22 cellular contexts compared by ENCODE assay signal in genomic region chr16:6482861-6483530, GRCh38.
DNase-seq lines count a peak whose midpoint lies in the region; ATAC-seq and TF ChIP-seq lines count a peak whose summit lies in the region.
"Had no signal": no experiment of that assay in that cellular context is flagged by ENCODE, and none has a peak within 500 bp of the region (broad histone marks: within the 10 kb centered on the region; RNA-seq: fewer than 3 reads in every experiment).

No MANE protein-coding gene starts in this region.

- H3K9ac ChIP-seq in HUES6 (ENCODE audit: low read length) (no peak overlapping the region), iPS-20b (ENCODE audit: low read depth, low read length) (no peak overlapping the region)

- H3K4me1 Mint-ChIP-seq in brain, result peaks cover 47% of the 10 kb centered on the region
- peaks cover 3% of the 10 kb centered on the region for H3K4me1 Mint-ChIP-seq in progenitor cell of endocrine pancreas (ENCODE audit: low read depth)
- H3K4me1 Mint-ChIP-seq: stimulated activated effector memory CD8-positive, alpha-beta T cell treated with anti-CD3 and anti-CD28 coated beads, Interleukin-12 subunit alpha, Interleukin-12 subunit beta, amount 100 ng/mL, for 72 hours had no signal

- H3K9me3 ChIP-seq in HUES6 (ENCODE audit: control insufficient read depth, insufficient read depth, low read depth, low read length) (no peaks in the 10 kb centered on the region), iPS-20b (ENCODE audit: insufficient read depth, low read depth, low read length) (no peaks in the 10 kb centered on the region)
- H3K9me3 ChIP-seq: BE2C, breast epithelium, psoas muscle, thyroid gland had no signal

- H3K4me3 ChIP-seq in HUES6 (ENCODE audit: low read depth, low read length), result peak overlapping the region; percentile 54
- H3K4me3 ChIP-seq in iPS-20b (ENCODE audit: low read length), result peak overlapping the region; percentile 75; the same call in 1 of the 2 replicates
- H3K4me3 ChIP-seq: breast epithelium, psoas muscle, thyroid gland had no signal

- H3K9me3 Mint-ChIP-seq in brain (peaks cover 0 to under 1% (median 0%) of the 10 kb centered on the region in 5 experiments), progenitor cell of endocrine pancreas (ENCODE audit: low read depth) (no peaks in the 10 kb centered on the region)

- H3K4me1 ChIP-seq in HUES6 (ENCODE audit: control insufficient read depth, insufficient read depth, low read length), result 0 out of 2 replicates have a peak, but pooled peaks cover 2% of the 10 kb centered on the region
- H3K4me1 ChIP-seq in iPS-20b (ENCODE audit: insufficient read depth, low read length), result no peaks in the 10 kb centered on the region
- H3K4me1 ChIP-seq: BE2C, breast epithelium, psoas muscle, thyroid gland had no signal

- H3K27me3 Mint-ChIP-seq in brain (peaks cover 18% of the 10 kb centered on the region), progenitor cell of endocrine pancreas (peaks cover 48% of the 10 kb centered on the region)

- TF ChIP-seq CTCF in brain (conservative IDR thresholded peaks at IDR 0.05) (no peak), progenitor cell of endocrine pancreas (IDR thresholded peaks at IDR 0.05; ENCODE audit: unreplicated experiment) (no peak)

- H3K36me3 ChIP-seq in HUES6 (ENCODE audit: control insufficient read depth, insufficient read depth, low read length) (no peaks in the 10 kb centered on the region), iPS-20b (ENCODE audit: insufficient read depth, low read depth, low read length) (no peaks in the 10 kb centered on the region)
- H3K36me3 ChIP-seq: BE2C, breast epithelium, thyroid gland had no signal

- H3K27ac ChIP-seq in HUES6 (ENCODE audit: low read depth, low read length) (no peak overlapping the region), iPS-20b (ENCODE audit: low read length) (no peak overlapping the region)
- H3K27ac ChIP-seq: breast epithelium, psoas muscle, thyroid gland, VCaP had no signal

- DNase-seq in posterior cingulate gyrus (peak; percentile 18 to 95 (median 72)), progenitor cell of endocrine pancreas (ENCODE audit: low spot score, unreplicated experiment) (no peak)
- DNase-seq: activated CD4-positive, alpha-beta memory T cell treated with anti-CD3 and anti-CD28 coated beads for 36 hours; activated T-cell treated with anti-CD3 and anti-CD28 coated beads, Interleukin-2, amount 50 U/mL, for 4 hours; BE2C; effector CD8-positive, alpha-beta T cell; left ventricle myocardium superior; NCI-H345; psoas muscle; SHP77; stimulated activated CD4-positive, alpha-beta T cell treated with anti-CD3 and anti-CD28 coated beads, Interleukin-12 subunit alpha, Interleukin-12 subunit beta, amount 100 ng/mL, for 4 hours; thyroid gland had no signal

- peaks cover 49% of the 10 kb centered on the region for H3K27me3 ChIP-seq in HUES6 (ENCODE audit: control insufficient read depth, insufficient read depth, low read length)
- peaks cover 34% of the 10 kb centered on the region for H3K27me3 ChIP-seq in iPS-20b (ENCODE audit: insufficient read depth, low read length)
- H3K27me3 ChIP-seq: thyroid gland had no signal

- peak overlapping the region in 4 of 5 experiments; percentile 76 to 95 (median 81) for H3K27ac Mint-ChIP-seq in brain
- H3K27ac Mint-ChIP-seq in progenitor cell of endocrine pancreas, result no peak overlapping the region
- H3K27ac Mint-ChIP-seq: activated CD4-positive, alpha-beta memory T cell treated with anti-CD3 and anti-CD28 coated beads for 36 hours; activated naive CD8-positive, alpha-beta T cell; stimulated activated effector memory CD8-positive, alpha-beta T cell treated with anti-CD3 and anti-CD28 coated beads, Interleukin-12 subunit alpha, Interleukin-12 subunit beta, amount 100 ng/mL, for 72 hours had no signal

- H3K4me3 Mint-ChIP-seq in brain (peak overlapping the region; percentile 32 to 94 (median 84)), progenitor cell of endocrine pancreas (ENCODE audit: low read depth) (no peak overlapping the region)
- H3K4me3 Mint-ChIP-seq: activated CD4-positive, alpha-beta memory T cell treated with anti-CD3 and anti-CD28 coated beads for 36 hours; activated naive CD8-positive, alpha-beta T cell; activated T-cell treated with anti-CD3 and anti-CD28 coated beads, Interleukin-2, amount 50 U/mL, for 4 hours; stimulated activated effector memory CD8-positive, alpha-beta T cell treated with anti-CD3 and anti-CD28 coated beads, Interleukin-12 subunit alpha, Interleukin-12 subunit beta, amount 100 ng/mL, for 72 hours had no signal

- ATAC-seq in GM18907 (IDR thresholded peaks at IDR 0.05; ENCODE audit: unreplicated experiment) (no peak), GM18870 (IDR thresholded peaks at IDR 0.05; ENCODE audit: unreplicated experiment) (no peak)
- ATAC-seq: activated T-cell treated with anti-CD3 and anti-CD28 coated beads, Interleukin-2, amount 50 U/mL, for 4 hours; HCT116; left ventricle myocardium superior; psoas muscle; stimulated activated effector memory CD8-positive, alpha-beta T cell treated with anti-CD3 and anti-CD28 coated beads, Interleukin-12 subunit alpha, Interleukin-12 subunit beta, amount 100 ng/mL, for 72 hours had no signal

- intact Hi-C loops in posterior cingulate gyrus (cut with DNase I), result no loop called here

- H3K36me3 Mint-ChIP-seq in brain (no peaks in the 10 kb centered on the region), progenitor cell of endocrine pancreas (ENCODE audit: insufficient read depth) (no peaks in the 10 kb centered on the region)
- H3K36me3 Mint-ChIP-seq: activated naive CD8-positive, alpha-beta T cell; stimulated activated effector memory CD8-positive, alpha-beta T cell treated with anti-CD3 and anti-CD28 coated beads, Interleukin-12 subunit alpha, Interleukin-12 subunit beta, amount 100 ng/mL, for 72 hours had no signal
